ENCODE assay signal across 8 cellular contexts in genomic region chr7:107661865-107662379, GRCh38. TPM values are rescaled to one million over a fixed set of nuclear protein-coding genes. Genes with fewer than 3 reads are reported as not detected.
A peak's percentile ranks its signal among the peaks of the same experiment; 100 is the strongest.
DNase-seq lines count a peak whose midpoint lies in the region; ATAC-seq, FAIRE-seq and TF ChIP-seq lines count a peak whose summit lies in the region.

No MANE protein-coding gene starts in this region.

- peaks cover 30% of the 10 kb centered on the region for H3K4me1 ChIP-seq in CD4-positive, alpha-beta memory T cell (ENCODE audit: insufficient read depth, low read length)

- H3K27me3 Mint-ChIP-seq in CD4-positive, alpha-beta memory T cell = peaks cover 23 to 34% of the 10 kb centered on the region in 2 donors
- H3K27me3 Mint-ChIP-seq in IgD-negative memory B cell (peaks cover 7% of the 10 kb centered on the region), neural crest cell (ENCODE audit: low read depth) (peaks cover 80% of the 10 kb centered on the region)

- POLR2A ChIA-PET in CD4-positive, alpha-beta memory T cell (lab: Charles Lee; ENCODE audit: partially characterized antibody) = interaction anchor here (1.0 kb wide), 1 partner anchor 82 kb away, joined by 3 read pairs; the partner anchor contains the start of gene CBLL1

- no peak overlapping the region for H3K27ac Mint-ChIP-seq in CD4-positive, alpha-beta memory T cell
- H3K27ac Mint-ChIP-seq in IgD-negative memory B cell (no peak overlapping the region), neural crest cell (ENCODE audit: unreplicated experiment) (no peak overlapping the region)

- ATAC-seq in GM18502 (IDR thresholded peaks at IDR 0.05; ENCODE audit: poor library complexity, unreplicated experiment) = no peak

- no peak for FAIRE-seq in RCC 7860 (lab: Jason Lieb, UNC)

- peaks cover 10 to 26% (median 20%) of the 10 kb centered on the region in 4 donors for H3K4me1 Mint-ChIP-seq in CD4-positive, alpha-beta memory T cell
- H3K4me1 Mint-ChIP-seq in IgD-negative memory B cell = peaks cover 16 to 25% (median 22%) of the 10 kb centered on the region in 3 donors
- peaks cover 11% of the 10 kb centered on the region for H3K4me1 Mint-ChIP-seq in neural crest cell

- H3K9me3 ChIP-seq in CD4-positive, alpha-beta memory T cell (ENCODE audit: control insufficient read depth in 1 of 2, low read length in 2 of 2) = no peaks in the 10 kb centered on the region

- peak overlapping the region; percentile 59 to 93 (median 83) for H3K4me3 Mint-ChIP-seq in CD4-positive, alpha-beta memory T cell
- H3K4me3 Mint-ChIP-seq in IgD-negative memory B cell = peak overlapping the region; percentile 89 to 95 (median 90)
- peak overlapping the region; percentile 78 for H3K4me3 Mint-ChIP-seq in neural crest cell

- CTCF ChIA-PET in CD4-positive, alpha-beta memory T cell (lab: Charles Lee; ENCODE audit: partially characterized antibody) = no interaction called here

- no peaks in the 10 kb centered on the region for H3K36me3 ChIP-seq in CD4-positive, alpha-beta memory T cell (ENCODE audit: insufficient read depth, low read length)

- H3K9me3 Mint-ChIP-seq in CD4-positive, alpha-beta memory T cell = peaks cover 0 to under 1% (median 0%) of the 10 kb centered on the region in 8 donors
- H3K9me3 Mint-ChIP-seq in IgD-negative memory B cell = no peaks in the 10 kb centered on the region
- no peaks in the 10 kb centered on the region for H3K9me3 Mint-ChIP-seq in neural crest cell

- peak overlapping the region in 1 of 2 donors; percentile 51 for H3K4me3 ChIP-seq in CD4-positive, alpha-beta memory T cell (ENCODE audit: low read length in 2 of 2)
- peak overlapping the region; percentile 77 for H3K4me3 ChIP-seq in coronary artery

- TF ChIP-seq CTCF in coronary artery (IDR thresholded peaks at IDR 0.05) (no peak), neural crest cell (conservative IDR thresholded peaks at IDR 0.05) (no peak)

- intact Hi-C loops in CD4-positive, alpha-beta memory T cell (cut with micrococcal nuclease) = no loop called here

- peaks cover 18% of the 10 kb centered on the region for H3K27me3 ChIP-seq in CD4-positive, alpha-beta memory T cell (ENCODE audit: insufficient read depth, low read length)

- H3K36me3 Mint-ChIP-seq in CD4-positive, alpha-beta memory T cell = no peaks in the 10 kb centered on the region
- H3K36me3 Mint-ChIP-seq in IgD-negative memory B cell (no peaks in the 10 kb centered on the region), neural crest cell (ENCODE audit: low read depth) (no peaks in the 10 kb centered on the region)

- no peak overlapping the region for H3K27ac ChIP-seq in CD4-positive, alpha-beta memory T cell (ENCODE audit: low read depth, low read length)
- H3K27ac ChIP-seq in coronary artery = no peak overlapping the region

- no peak for DNase-seq in CD4-positive, alpha-beta memory T cell
- no peak for DNase-seq in coronary artery (ENCODE audit: low spot score)
- no peak for DNase-seq in neural crest cell (ENCODE audit: low read depth, low spot score)
- DNase-seq in RCC 7860 (ENCODE audit: low spot score) = no peak
- DNase-seq in GM19240 (ENCODE audit: insufficient read length, low spot score) = no peak
- DNase-seq in medulla oblongata (ENCODE audit: extremely low spot score) = no peak

RNA-seq across cellular contexts. Expression of gene SLC26A4, which starts 1.3 kb away (rescaled TPM):
- not detected for total RNA-seq in CD4-positive, alpha-beta memory T cell
- not detected for polyA plus RNA-seq in CD4-positive, alpha-beta memory T cell
- polyA plus RNA-seq in IgD-negative memory B cell = not detected
- total RNA-seq in neural crest cell = 0.12 and 0.52 TPM in 2 replicates
